1 cellular context compared by ENCODE assay signal in the genomic region with DNA sequence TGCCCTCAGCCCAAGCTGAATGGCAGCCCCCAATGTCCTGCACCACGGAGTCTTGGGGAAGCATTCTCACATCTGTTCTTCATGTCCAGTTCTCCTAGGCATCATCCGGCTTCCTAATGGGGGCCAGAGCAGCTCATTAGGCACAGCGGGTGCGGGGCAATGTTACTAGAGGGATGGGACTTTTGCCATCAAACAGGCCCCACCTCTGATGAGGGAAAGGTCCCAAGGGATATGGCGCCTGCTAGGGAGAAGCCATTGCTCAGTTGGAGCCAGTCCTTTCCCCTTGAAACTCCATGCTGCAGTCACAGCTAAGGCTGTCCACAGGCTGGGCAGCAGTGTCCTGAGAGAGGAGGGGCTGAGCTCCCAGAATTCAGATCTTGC.
TF ChIP-seq lines count a peak whose summit lies in the region.

No MANE protein-coding gene starts in this region.

TF ChIP-seq in HEK293, 187 proteins besides CTCF, POLR2A, EP300 and RAD21 (continued from another document):
- TF ChIP-seq ZNF701 (tag by site-specific recombination; IDR thresholded peaks at IDR 0.05) (no peak), KLF8 (tag by site-specific recombination; IDR thresholded peaks at IDR 0.05) (no peak)
TF ChIP-seq in HEK293: peak in this region for 2.
